In the genomic region with DNA sequence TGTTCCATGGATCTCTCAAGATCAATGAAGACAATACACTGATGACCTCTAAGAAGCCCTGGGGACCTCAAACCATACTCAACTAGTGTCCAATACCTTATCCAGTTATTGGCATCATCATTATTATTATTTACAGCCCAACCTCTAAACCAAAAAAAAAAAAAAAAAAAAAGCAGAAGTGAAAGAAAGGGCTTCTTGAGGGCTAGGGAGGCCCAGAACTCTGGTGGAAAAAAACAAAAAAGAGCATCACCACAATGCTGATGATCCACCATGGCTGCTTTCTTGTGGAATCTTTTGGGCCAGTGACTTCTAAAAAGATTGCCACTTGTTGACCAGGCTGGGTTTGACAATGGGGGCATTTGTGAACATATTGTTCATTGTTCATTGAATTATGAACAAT, we compare ENCODE assay signal across 13 cellular contexts.
A peak's percentile ranks its signal among the peaks of the same experiment; 100 is the strongest.
DNase-seq lines count a peak whose midpoint lies in the region; ATAC-seq, FAIRE-seq and TF ChIP-seq lines count a peak whose summit lies in the region.
"Had no signal": no experiment of that assay in that cellular context is flagged by ENCODE, and none has a peak within 500 bp of the region (broad histone marks: within the 10 kb centered on the region; RNA-seq: fewer than 3 reads in every experiment).

No MANE protein-coding gene starts in this region.

- no peaks in the 10 kb centered on the region for H3K36me3 Mint-ChIP-seq in endodermal cell (ENCODE audit: low read depth)

- H3K4me1 Mint-ChIP-seq in endodermal cell, result peaks cover 15% of the 10 kb centered on the region

- H3K9ac ChIP-seq in GM12878 (ENCODE audit: control insufficient read depth, insufficient read depth, low read length) (no peak overlapping the region), endodermal cell (ENCODE audit: extremely low read depth, low read length, poor library complexity, severe bottlenecking) (no peak overlapping the region)

- in situ Hi-C loops in GM12878 (cut with MboI), result no loop called here

- H3K27ac Mint-ChIP-seq in endodermal cell, result no peak overlapping the region
- H3K27ac Mint-ChIP-seq: immature natural killer cell had no signal

- peak; percentile 61 for FAIRE-seq in GM12878 (lab: Jason Lieb, UNC)
- FAIRE-seq: HepG2 had no signal

- peaks cover 2% of the 10 kb centered on the region for H3K79me2 ChIP-seq in GM12878 (ENCODE audit: control insufficient read depth, insufficient read depth, low read length)

- POLR2A ChIA-PET in GM12878 (lab: Charles Lee), result interaction anchor here (0.5 to 0.8 kb wide), 2 partner anchors 15 to 26 kb away, joined by 3 to 5 read pairs; no protein-coding TSS in a partner anchor

- no peak for DNase-seq in GM12878 (ENCODE audit: low read depth, low spot score)
- no peak for DNase-seq in endodermal cell
- DNase-seq in stimulated activated CD4-positive, alpha-beta T cell treated with anti-CD3 and anti-CD28 coated beads, Interleukin-4, amount 100 ng/mL, for 4 hours, result no peak
- DNase-seq in stimulated activated naive CD4-positive, alpha-beta T cell (lab: John Stamatoyannopoulos, UW), result no peak
- no peak for DNase-seq in DMS114 treated with DMSO at 0.1 percent for 48 hours (lab: John Stamatoyannopoulos, UW; ENCODE audit: unreplicated experiment)
- DNase-seq: DMS 273 treated with DMSO at 0.1 percent for 48 hours, immature natural killer cell, NCI-H2227 treated with DMSO at 0.1 percent for 48 hours had no signal

- H2AFZ ChIP-seq in GM12878 (ENCODE audit: control insufficient read depth, low read depth, low read length), result no peak overlapping the region

- H3K9me3 ChIP-seq in GM12878 (replicated peaks; ENCODE audit: control insufficient read depth, insufficient read depth, low read length) (no peaks in the 10 kb centered on the region; the same call in 2 of the 3 replicates), endodermal cell (ENCODE audit: control insufficient read depth, low read length) (no peaks in the 10 kb centered on the region)
- H3K9me3 ChIP-seq: suprapubic skin had no signal

- H3K4me3 Mint-ChIP-seq in endodermal cell, result no peak overlapping the region

- no peak for TF ChIP-seq CTCF in GM12878 (IDR thresholded peaks at IDR 0.05 in 2 of 3, conservative IDR thresholded peaks at IDR 0.05 in 1 of 3; ENCODE audit: control insufficient read depth in 2 of 3, extremely low read depth in 1 of 3, insufficient read depth in 1 of 3, low read depth in 3 of 3, low read length in 3 of 3)
- no peak for TF ChIP-seq CTCF in endodermal cell (conservative IDR thresholded peaks at IDR 0.05)

- no peaks in the 10 kb centered on the region for H4K20me1 ChIP-seq in GM12878 (ENCODE audit: control insufficient read depth, insufficient read depth)

- no peaks in the 10 kb centered on the region for H3K27me3 Mint-ChIP-seq in endodermal cell (ENCODE audit: insufficient read depth)

- no TSS peak for BruUV-seq in GM12878 (replicated peaks; lab: Mats Ljungman, UMichigan)

- CTCF ChIA-PET in GM12878 (lab: Yijun Ruan, JAX), result interaction anchor here (1.1 to 1.5 kb wide), 4 partner anchors 17 to 243 kb away, joined by 3 to 4 read pairs (median 4); no protein-coding TSS in a partner anchor

- H3K36me3 ChIP-seq in GM12878 (ENCODE audit: control insufficient read depth in 2 of 2, insufficient read depth in 2 of 2, low read length in 1 of 2) (no peaks in the 10 kb centered on the region; a peak in 1 of 4 replicates), endodermal cell (ENCODE audit: control insufficient read depth, insufficient read depth, low read length) (no peaks in the 10 kb centered on the region)
- H3K36me3 ChIP-seq: suprapubic skin had no signal

- H3K4me2 ChIP-seq in GM12878 (ENCODE audit: control insufficient read depth, insufficient read depth), result no peak overlapping the region

- H3K9me3 Mint-ChIP-seq in endodermal cell, result no peaks in the 10 kb centered on the region

- no peak overlapping the region for H3K27ac ChIP-seq in GM12878 (ENCODE audit: control insufficient read depth, insufficient read depth)
- no peak overlapping the region for H3K27ac ChIP-seq in endodermal cell (ENCODE audit: low read depth, low read length)
- H3K27ac ChIP-seq: suprapubic skin had no signal

- RAD21 ChIA-PET in GM12878 (lab: Charles Lee; ENCODE audit: unreplicated experiment), result interaction anchor here (2.0 to 2.4 kb wide), 2 partner anchors 26 to 240 kb away, joined by 6 to 7 read pairs; no protein-coding TSS in a partner anchor

- ATAC-seq in GM18870 (IDR thresholded peaks at IDR 0.05; ENCODE audit: unreplicated experiment) (peak; percentile 73), GM21717 (IDR thresholded peaks at IDR 0.05; ENCODE audit: unreplicated experiment) (peak; percentile 64), HG03354 (IDR thresholded peaks at IDR 0.05; ENCODE audit: poor library complexity, severe bottlenecking, unreplicated experiment) (peak; percentile 85), GM12878 (peak; percentile 49)
- ATAC-seq: HepG2 had no signal

- no peaks in the 10 kb centered on the region for H3K27me3 ChIP-seq in GM12878 (replicated peaks in 1 of 2; ENCODE audit: control insufficient read depth in 2 of 2, insufficient read depth in 2 of 2, low read length in 1 of 2)
- no peaks in the 10 kb centered on the region for H3K27me3 ChIP-seq in endodermal cell (ENCODE audit: control insufficient read depth, insufficient read depth, low read length, poor library complexity, severe bottlenecking)
- H3K27me3 ChIP-seq: suprapubic skin had no signal

- TF ChIP-seq POLR2A in GM12878 (IDR thresholded peaks at IDR 0.05; ENCODE audit: low read depth, low read length), result no peak

- intact Hi-C loops in GM12878 (cut with micrococcal nuclease; ENCODE audit: unreplicated experiment), result loop anchor here (2.0 to 5.0 kb wide), 4 partner anchors 65 to 209 kb away; no protein-coding TSS in a partner anchor

- SMC1A ChIA-PET in GM12878 (lab: Charles Lee; ENCODE audit: uncharacterized antibody, unreplicated experiment), result interaction anchor here (0.7 to 4.5 kb wide), 7 partner anchors 14 to 66 kb away, joined by 3 to 25 read pairs (median 5); no protein-coding TSS in a partner anchor

- no peak for TF ChIP-seq RAD21 in GM12878 (IDR thresholded peaks at IDR 0.05; ENCODE audit: insufficient read depth, low read depth, low read length)

- H3K4me3 ChIP-seq in GM12878 (no peak overlapping the region), endodermal cell (ENCODE audit: low read length) (no peak overlapping the region)
- H3K4me3 ChIP-seq: suprapubic skin had no signal

- peak; percentile 69 to 83; a peak in 3 of 4 replicates for TF ChIP-seq EP300 in GM12878 (IDR thresholded peaks at IDR 0.05; ENCODE audit: borderline replicate concordance in 1 of 2, control insufficient read depth in 1 of 2, low read depth in 2 of 2, low read length in 2 of 2)

- H3K4me1 ChIP-seq in GM12878 (ENCODE audit: control insufficient read depth, insufficient read depth, low read length) (peaks cover 31% of the 10 kb centered on the region), endodermal cell (ENCODE audit: control insufficient read depth, insufficient read depth, low read length) (peaks cover 9% of the 10 kb centered on the region)
- H3K4me1 ChIP-seq: suprapubic skin had no signal

TF ChIP-seq in GM12878, 131 proteins besides CTCF, POLR2A, EP300 and RAD21 (continues in another document):
- peak; percentile 55 for TF ChIP-seq ATF7 (IDR thresholded peaks at IDR 0.05; ENCODE audit: low read depth)
- 0 out of 2 replicates have a peak, but pooled peaks have one; percentile 48 for TF ChIP-seq PAX5 (IDR thresholded peaks at IDR 0.05; ENCODE audit: borderline replicate concordance, low read depth, low read length)
- no peak for TF ChIP-seq HDGF (IDR thresholded peaks at IDR 0.05)
- TF ChIP-seq, protein P1, sequence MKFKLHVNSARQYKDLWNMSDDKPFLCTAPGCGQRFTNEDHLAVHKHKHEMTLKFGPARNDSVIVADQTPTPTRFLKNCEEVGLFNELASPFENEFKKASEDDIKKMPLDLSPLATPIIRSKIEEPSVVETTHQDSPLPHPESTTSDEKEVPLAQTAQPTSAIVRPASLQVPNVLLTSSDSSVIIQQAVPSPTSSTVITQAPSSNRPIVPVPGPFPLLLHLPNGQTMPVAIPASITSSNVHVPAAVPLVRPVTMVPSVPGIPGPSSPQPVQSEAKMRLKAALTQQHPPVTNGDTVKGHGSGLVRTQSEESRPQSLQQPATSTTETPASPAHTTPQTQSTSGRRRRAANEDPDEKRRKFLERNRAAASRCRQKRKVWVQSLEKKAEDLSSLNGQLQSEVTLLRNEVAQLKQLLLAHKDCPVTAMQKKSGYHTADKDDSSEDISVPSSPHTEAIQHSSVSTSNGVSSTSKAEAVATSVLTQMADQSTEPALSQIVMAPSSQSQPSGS (IDR thresholded peaks at IDR 0.05; ENCODE audit: low read length), result 0 out of 2 replicates have a peak, but pooled peaks have one; percentile 45
- no peak for TF ChIP-seq CHD1 (IDR thresholded peaks at IDR 0.05; ENCODE audit: low read depth, low read length)
- TF ChIP-seq SP1 (IDR thresholded peaks at IDR 0.05; ENCODE audit: low read depth, low read length), result no peak
- no peak for TF ChIP-seq ZBTB11 (CRISPR knock-in tag; IDR thresholded peaks at IDR 0.05)
- no peak for TF ChIP-seq HDAC2 (IDR thresholded peaks at IDR 0.05)
- TF ChIP-seq RFX5 (IDR thresholded peaks at IDR 0.05; ENCODE audit: low read depth, low read length), result no peak
- TF ChIP-seq NFIC (IDR thresholded peaks at IDR 0.05; ENCODE audit: low read depth, low read length), result peak; percentile 62; the same call in 1 of the 2 replicates
- 0 out of 2 replicates have a peak, but pooled peaks have one; percentile 34 for TF ChIP-seq DPF2 (IDR thresholded peaks at IDR 0.05)
